Comparison of ENCODE assay signal across 13 cellular contexts in genomic region chr1:174969977-174970376, GRCh38. TPM values are rescaled to one million over a fixed set of nuclear protein-coding genes. Genes with fewer than 3 reads are reported as not detected.
DNase-seq lines count a peak whose midpoint lies in the region; ATAC-seq and TF ChIP-seq lines count a peak whose summit lies in the region.
"Had no signal": no experiment of that assay in that cellular context is flagged by ENCODE, and none has a peak within 500 bp of the region (broad histone marks: within the 10 kb centered on the region; RNA-seq: fewer than 3 reads in every experiment).

No MANE protein-coding gene starts in this region.

- H3K27ac Mint-ChIP-seq in activated CD4-positive, alpha-beta memory T cell treated with anti-CD3 and anti-CD28 coated beads, Interleukin-2, amount 10 ng/mL, durations not matched to agents 7 days and 5 days: peak overlapping the region; percentile 93
- H3K27ac Mint-ChIP-seq in naive thymus-derived CD8-positive, alpha-beta T cell: peak overlapping the region; percentile 90 to 98 (median 95)
- H3K27ac Mint-ChIP-seq: brain had no signal

- H3K4me1 Mint-ChIP-seq in activated CD4-positive, alpha-beta memory T cell treated with anti-CD3 and anti-CD28 coated beads, Interleukin-2, amount 10 ng/mL, durations not matched to agents 7 days and 5 days: peaks cover 72% of the 10 kb centered on the region
- peaks cover 31 to 70% (median 67%) of the 10 kb centered on the region in 4 donors for H3K4me1 Mint-ChIP-seq in naive thymus-derived CD8-positive, alpha-beta T cell

- H3K4me3 ChIP-seq in WERI-Rb-1 (ENCODE audit: low read depth, low read length): no peak overlapping the region
- H3K4me3 ChIP-seq: hepatocyte had no signal

- peaks cover 48% of the 10 kb centered on the region for H3K36me3 Mint-ChIP-seq in activated CD4-positive, alpha-beta memory T cell treated with anti-CD3 and anti-CD28 coated beads, Interleukin-2, amount 10 ng/mL, durations not matched to agents 7 days and 5 days (ENCODE audit: low read depth)
- H3K36me3 Mint-ChIP-seq in naive thymus-derived CD8-positive, alpha-beta T cell: peaks cover 0 to 21% (median 13%) of the 10 kb centered on the region in 3 donors

- peak overlapping the region; percentile 40 for H3K4me3 Mint-ChIP-seq in activated CD4-positive, alpha-beta memory T cell treated with anti-CD3 and anti-CD28 coated beads, Interleukin-2, amount 10 ng/mL, durations not matched to agents 7 days and 5 days
- H3K4me3 Mint-ChIP-seq in naive thymus-derived CD8-positive, alpha-beta T cell: peak overlapping the region in 9 of 10 donors; percentile 57 to 79 (median 73)
- H3K4me3 Mint-ChIP-seq: brain had no signal

- H3K9me3 Mint-ChIP-seq in activated CD4-positive, alpha-beta memory T cell treated with anti-CD3 and anti-CD28 coated beads, Interleukin-2, amount 10 ng/mL, durations not matched to agents 7 days and 5 days: no peaks in the 10 kb centered on the region
- no peaks in the 10 kb centered on the region for H3K9me3 Mint-ChIP-seq in naive thymus-derived CD8-positive, alpha-beta T cell
- H3K9me3 Mint-ChIP-seq: brain had no signal

- H3K9me3 ChIP-seq in WERI-Rb-1 (ENCODE audit: severe bottlenecking): no peaks in the 10 kb centered on the region

- ATAC-seq in HG02678 (IDR thresholded peaks at IDR 0.05; ENCODE audit: unreplicated experiment): peak; percentile 34
- ATAC-seq in naive thymus-derived CD8-positive, alpha-beta T cell: no peak

- TF ChIP-seq CTCF in WERI-Rb-1 (IDR thresholded peaks at IDR 0.05; ENCODE audit: low read depth, low read length): no peak

- no peaks in the 10 kb centered on the region for H3K36me3 ChIP-seq in WERI-Rb-1

- DNase-seq in Daoy (ENCODE audit: low read depth) (peak; percentile 14), NCI-H1436 treated with DMSO at 0.1 percent for 48 hours (lab: John Stamatoyannopoulos, UW) (no peak), NCI-H146 treated with DMSO at 0.1 percent for 48 hours (lab: John Stamatoyannopoulos, UW; ENCODE audit: unreplicated experiment) (no peak), SIG-M5 (lab: John Stamatoyannopoulos, UW) (no peak), WERI-Rb-1 (no peak)
- peak; percentile 43 for DNase-seq in activated CD4-positive, alpha-beta memory T cell treated with anti-CD3 and anti-CD28 coated beads, Interleukin-2, amount 10 ng/mL, durations not matched to agents 7 days and 5 days
- DNase-seq in naive thymus-derived CD8-positive, alpha-beta T cell: peak in 1 of 10 donors; percentile 32
- DNase-seq: activated CD4-positive, alpha-beta T cell treated with anti-CD3 and anti-CD28 coated beads for 4 hours; NCI-H187 had no signal

- POLR2A ChIA-PET in activated CD4-positive, alpha-beta memory T cell treated with anti-CD3 and anti-CD28 coated beads, Interleukin-2, amount 10 ng/mL, durations not matched to agents 7 days and 5 days (lab: Charles Lee): interaction anchor here (0.6 to 3.8 kb wide), 7 partner anchors 10 to 170 kb away, joined by 3 to 37 read pairs (median 4); partner anchors contain the start of genes CACYBP and MRPS14
- POLR2A ChIA-PET in naive thymus-derived CD8-positive, alpha-beta T cell (lab: Charles Lee): interaction anchor here (0.8 to 11.2 kb wide), 5 partner anchors 9 to 53 kb away, joined by 3 to 204 read pairs (median 4); partner anchors contain the start of genes CACYBP and MRPS14

- no peak overlapping the region for H3K27ac ChIP-seq in WERI-Rb-1
- H3K27ac ChIP-seq: C4-2B, hepatocyte had no signal

- CTCF ChIA-PET in activated CD4-positive, alpha-beta memory T cell treated with anti-CD3 and anti-CD28 coated beads, Interleukin-2, amount 10 ng/mL, durations not matched to agents 7 days and 5 days (lab: Charles Lee): interaction anchor here (0.9 to 1.4 kb wide), 2 partner anchors 13 to 224 kb away, joined by 3 to 4 read pairs; no protein-coding TSS in a partner anchor

- H3K27me3 ChIP-seq in WERI-Rb-1 (ENCODE audit: insufficient read depth, low read depth, severe bottlenecking): no peaks in the 10 kb centered on the region
- H3K27me3 ChIP-seq: hepatocyte had no signal

- H3K27me3 Mint-ChIP-seq in activated CD4-positive, alpha-beta memory T cell treated with anti-CD3 and anti-CD28 coated beads, Interleukin-2, amount 10 ng/mL, durations not matched to agents 7 days and 5 days: no peaks in the 10 kb centered on the region
- H3K27me3 Mint-ChIP-seq in naive thymus-derived CD8-positive, alpha-beta T cell: no peaks in the 10 kb centered on the region
- H3K27me3 Mint-ChIP-seq: brain had no signal

RNA-seq across cellular contexts. Expression of gene CACYBP, which starts 29.8 kb away (rescaled TPM):
- total RNA-seq in Daoy (2014; rRNA removed; shearing (Covaris generic)): 282 and 610 TPM in 2 replicates
- 100 to 1,000 TPM; 234 to 254 TPM for total RNA-seq in activated CD4-positive, alpha-beta memory T cell treated with anti-CD3 and anti-CD28 coated beads, Interleukin-2, amount 10 ng/mL, durations not matched to agents 7 days and 5 days
- 100 to 1,000 TPM in 1 of 2 experiments, 10 to 100 TPM in 1; 97.3 to 114 TPM for total RNA-seq in naive thymus-derived CD8-positive, alpha-beta T cell
- polyA plus RNA-seq in naive thymus-derived CD8-positive, alpha-beta T cell: 100 to 1,000 TPM; 167 to 185 (median 168) TPM

RNA-seq across cellular contexts. Expression of gene MRPS14, which starts 53.2 kb away (rescaled TPM):
- 21.3 and 29.0 TPM in 2 replicates for total RNA-seq in Daoy (2014; rRNA removed; shearing (Covaris generic))
- total RNA-seq in activated CD4-positive, alpha-beta memory T cell treated with anti-CD3 and anti-CD28 coated beads, Interleukin-2, amount 10 ng/mL, durations not matched to agents 7 days and 5 days: 10 to 100 TPM; 34.1 TPM
- 10 to 100 TPM; 32.5 to 32.6 TPM for total RNA-seq in naive thymus-derived CD8-positive, alpha-beta T cell
- 10 to 100 TPM; 44.8 to 55.4 (median 45.7) TPM for polyA plus RNA-seq in naive thymus-derived CD8-positive, alpha-beta T cell

Comparison
In these comparisons a context has a peak if more than half of its experiments do, and no peak if none do; other contexts are left out.
1. DNase-seq: peak in Daoy (single experiment) and activated CD4-positive, alpha-beta memory T cell treated with anti-CD3 and anti-CD28 coated beads, Interleukin-2, amount 10 ng/mL, durations not matched to agents 7 days and 5 days (single experiment); none in NCI-H1436 treated with DMSO at 0.1 percent for 48 hours (single experiment), NCI-H146 treated with DMSO at 0.1 percent for 48 hours (single experiment), SIG-M5 (single experiment) and WERI-Rb-1 (single experiment).